In genomic region chr18:3458952-3459853, GRCh38 we compare ENCODE assay signal across 8 cellular contexts. TPM values are rescaled to one million over a fixed set of nuclear protein-coding genes. Genes with fewer than 3 reads are reported as not detected.
A peak's percentile ranks its signal among the peaks of the same experiment; 100 is the strongest.
DNase-seq lines count a peak whose midpoint lies in the region; ATAC-seq and TF ChIP-seq lines count a peak whose summit lies in the region.

No MANE protein-coding gene starts in this region.

- H3K36me3 ChIP-seq in Loucy (ENCODE audit: insufficient read depth, low read length): peaks cover 43% of the 10 kb centered on the region
- peaks cover 15% of the 10 kb centered on the region for H3K36me3 ChIP-seq in effector memory CD4-positive, alpha-beta T cell (ENCODE audit: control insufficient read depth, insufficient read depth, low read length)

- peak overlapping the region; percentile 52 for H3K27ac ChIP-seq in effector memory CD4-positive, alpha-beta T cell (ENCODE audit: insufficient read depth, low read length, poor library complexity, severe bottlenecking)

- peaks cover 56% of the 10 kb centered on the region for H3K36me3 Mint-ChIP-seq in osteocyte (ENCODE audit: unreplicated experiment)

- H3K4me2 ChIP-seq in Loucy (ENCODE audit: low read depth, low read length, poor library complexity, severe bottlenecking): peak overlapping the region; percentile 14

- H3F3A ChIP-seq in Loucy (ENCODE audit: low read depth): no peaks in the 10 kb centered on the region

- no peaks in the 10 kb centered on the region for H3K27me3 ChIP-seq in Loucy (ENCODE audit: insufficient read depth, low read length, poor library complexity, severe bottlenecking)
- H3K27me3 ChIP-seq in effector memory CD4-positive, alpha-beta T cell (replicated peaks; ENCODE audit: control insufficient read depth, insufficient read depth, low read length, poor library complexity, severe bottlenecking): no peaks in the 10 kb centered on the region

- H3K79me2 ChIP-seq in Loucy (ENCODE audit: insufficient read depth, low read length): peaks cover 56% of the 10 kb centered on the region

- H3K27me3 Mint-ChIP-seq in osteocyte (ENCODE audit: unreplicated experiment): no peaks in the 10 kb centered on the region

- no peak overlapping the region for H3K4me3 ChIP-seq in Loucy (ENCODE audit: low read length, poor library complexity, severe bottlenecking)
- no peak overlapping the region for H3K4me3 ChIP-seq in effector memory CD4-positive, alpha-beta T cell (ENCODE audit: insufficient read depth, low read depth, low read length, poor library complexity, severe bottlenecking)

- no peak overlapping the region for H3K9ac ChIP-seq in Loucy (ENCODE audit: low read depth, low read length, poor library complexity, severe bottlenecking)

- H3K4me3 Mint-ChIP-seq in osteocyte (ENCODE audit: unreplicated experiment): no peak overlapping the region

- peaks cover 33% of the 10 kb centered on the region for H4K20me1 ChIP-seq in Loucy (ENCODE audit: insufficient read depth, low read length, poor library complexity, severe bottlenecking)

- H3K4me1 ChIP-seq in Loucy (ENCODE audit: insufficient read depth, low read length, poor library complexity, severe bottlenecking): peaks cover 36% of the 10 kb centered on the region
- H3K4me1 ChIP-seq in effector memory CD4-positive, alpha-beta T cell (ENCODE audit: control insufficient read depth, insufficient read depth, low read length, poor library complexity, severe bottlenecking): peaks cover 12% of the 10 kb centered on the region

- TF ChIP-seq CTCF in Loucy (conservative IDR thresholded peaks at IDR 0.05; ENCODE audit: low read length): no peak
- no peak for TF ChIP-seq CTCF in osteocyte (IDR thresholded peaks at IDR 0.05)

- H3K27ac Mint-ChIP-seq in osteocyte (ENCODE audit: unreplicated experiment): peak overlapping the region; percentile 50

- ATAC-seq in GM18873 (IDR thresholded peaks at IDR 0.05; ENCODE audit: low FRiP score, unreplicated experiment) (peak; percentile 50), GM18909 (IDR thresholded peaks at IDR 0.05; ENCODE audit: poor library complexity, unreplicated experiment) (no peak), HG02938 (IDR thresholded peaks at IDR 0.05; ENCODE audit: unreplicated experiment) (no peak)

- no peak overlapping the region for H2AFZ ChIP-seq in Loucy (ENCODE audit: low read length)

- H3K9me2 ChIP-seq in Loucy (replicated peaks; ENCODE audit: low read depth, low read length): no peaks in the 10 kb centered on the region

- H3K9me3 ChIP-seq in Loucy (ENCODE audit: insufficient read depth, low read depth, low read length): 0 out of 2 replicates have a peak, but pooled peaks cover 8% of the 10 kb centered on the region
- H3K9me3 ChIP-seq in effector memory CD4-positive, alpha-beta T cell (ENCODE audit: control insufficient read depth, low read length): peaks cover 5% of the 10 kb centered on the region

- DNase-seq in effector memory CD4-positive, alpha-beta T cell: no peak
- no peak for DNase-seq in osteocyte (ENCODE audit: extremely low spot score, unreplicated experiment)
- DNase-seq in mesenteric fat pad (ENCODE audit: low spot score): no peak
- no peak for DNase-seq in NCI-H2171 (lab: John Stamatoyannopoulos, UW)

- H3K9me3 Mint-ChIP-seq in osteocyte (ENCODE audit: unreplicated experiment): peaks cover 12% of the 10 kb centered on the region

- peaks cover 64% of the 10 kb centered on the region for H3K4me1 Mint-ChIP-seq in osteocyte (ENCODE audit: unreplicated experiment)

RNA-seq across cellular contexts. Expression of gene TGIF1, which starts 9.2 kb away (rescaled TPM):
- total RNA-seq in osteocyte: 83.0 and 90.7 TPM in 2 replicates
- 59.3 TPM for total RNA-seq in mesenteric fat pad
